ENCODE assay signal across 36 cellular contexts in genomic region chr10:31187607-31188210, GRCh38.
"Had no signal": no experiment of that assay in that cellular context is flagged by ENCODE, and none has a peak within 500 bp of the region (broad histone marks: within the 10 kb centered on the region; RNA-seq: fewer than 3 reads in every experiment).

No MANE protein-coding gene starts in this region.

- H3K9me3 Mint-ChIP-seq: activated CD4-positive, alpha-beta memory T cell treated with anti-CD3 and anti-CD28 coated beads for 36 hours; activated naive CD4-positive, alpha-beta T cell treated with anti-CD3 and anti-CD28 coated beads for 36 hours; activated naive CD4-positive, alpha-beta T cell treated with anti-CD3 and anti-CD28 coated beads, Interleukin-2, amount 50 U/mL, for 72 hours; activated T-cell treated with anti-CD3 and anti-CD28 coated beads, Interleukin-2, amount 50 U/mL, for 4 hours; activated T-helper 1 cell treated with anti-CD3 and anti-CD28 coated beads, Interleukin-12 subunit alpha, Interleukin-12 subunit beta, Interleukin-2, Interleukin-4 antibody, amounts not matched to agents 30 ng/mL and 10 ng/mL and 1 ng/mL, durations not matched to agents 14 hours and 24 hours and 36 hours had no signal

- H3K4me3 Mint-ChIP-seq: activated B cell treated with CpG ODN at 0.5 μM for 24 hours; activated CD4-positive, alpha-beta memory T cell treated with anti-CD3 and anti-CD28 coated beads for 36 hours; activated naive CD4-positive, alpha-beta T cell treated with anti-CD3 and anti-CD28 coated beads for 36 hours; activated T-cell treated with anti-CD3 and anti-CD28 coated beads, Interleukin-2, amount 50 U/mL, for 4 hours; activated T-helper 1 cell treated with anti-CD3 and anti-CD28 coated beads, Interleukin-12 subunit alpha, Interleukin-12 subunit beta, Interleukin-2, Interleukin-4 antibody, amounts not matched to agents 30 ng/mL and 10 ng/mL and 1 ng/mL, durations not matched to agents 14 hours and 24 hours and 36 hours had no signal

- DNase-seq: activated B cell treated with CpG ODN at 0.5 μM for 24 hours; activated CD4-positive, alpha-beta memory T cell treated with anti-CD3 and anti-CD28 coated beads for 36 hours; activated CD4-positive, alpha-beta T cell treated with anti-CD3 and anti-CD28 coated beads for 4 hours; activated CD4-positive, alpha-beta T cell treated with anti-CD3 and anti-CD28 coated beads, Interleukin-2, amount 50 U/mL, for 1 hour; activated CD4-positive, CD25-positive, alpha-beta regulatory T cell treated with anti-CD3 and anti-CD28 coated beads, Interleukin-2, amount 50 U/mL, for 72 hours; activated CD8-positive, alpha-beta memory T cell treated with anti-CD3 and anti-CD28 coated beads, Interleukin-2, amount 50 U/mL, for 4 hours; activated gamma-delta T cell treated with Interleukin-2 at 50 U/mL for 16 hours; activated naive CD4-positive, alpha-beta T cell treated with anti-CD3 and anti-CD28 coated beads for 36 hours; activated T-cell treated with anti-CD3 and anti-CD28 coated beads for 4 hours; activated T-cell treated with anti-CD3 and anti-CD28 coated beads, Interleukin-2, amount 50 U/mL, for 4 hours; adrenal gland; body of pancreas; Kasumi-1; KG1; MG63; NCI-H1048; NCI-H1105 treated with DMSO at 0.1 percent for 48 hours; NCI-H1436; NCI-H1694; NCI-H1930; NCI-H2081 treated with DMSO at 0.1 percent for 48 hours; NCI-H345; NCI-H526; NCI-H748 treated with DMSO at 0.1 percent for 48 hours; NK-92 treated with Interleukin-12 subunit alpha and Interleukin-12 subunit beta, amount 100 ng/mL, for 24 hours; PC-3; Peyer's patch; RPMI8226; SW 1271; T-helper 1 cell; T-helper 2 cell; T-helper 9 cell had no signal

- H3K27me3 Mint-ChIP-seq: activated B cell treated with CpG ODN at 0.5 μM for 24 hours; activated CD4-positive, alpha-beta memory T cell treated with anti-CD3 and anti-CD28 coated beads for 36 hours had no signal

- H3K27ac ChIP-seq: adrenal gland, body of pancreas, breast epithelium, Peyer's patch, VCaP had no signal

- H3K27me3 ChIP-seq: adrenal gland, body of pancreas, breast epithelium, MG63, Peyer's patch had no signal

- H3K4me3 ChIP-seq: adrenal gland, body of pancreas, breast epithelium, MG63, Peyer's patch had no signal

- H3K36me3 Mint-ChIP-seq: activated CD4-positive, alpha-beta memory T cell treated with anti-CD3 and anti-CD28 coated beads for 36 hours; activated naive CD4-positive, alpha-beta T cell treated with anti-CD3 and anti-CD28 coated beads, Interleukin-2, amount 50 U/mL, for 72 hours had no signal

- H3K36me3 ChIP-seq: adrenal gland, breast epithelium, MG63, Peyer's patch had no signal

- ATAC-seq: activated naive CD4-positive, alpha-beta T cell treated with anti-CD3 and anti-CD28 coated beads, Interleukin-2, amount 50 U/mL, for 72 hours; activated T-cell treated with anti-CD3 and anti-CD28 coated beads, Interleukin-2, amount 50 U/mL, for 4 hours; body of pancreas; PC-3 had no signal

- H3K4me1 Mint-ChIP-seq: activated B cell treated with CpG ODN at 0.5 μM for 24 hours had no signal

- H3K4me1 ChIP-seq: adrenal gland, body of pancreas, breast epithelium, Peyer's patch had no signal

- H3K9me3 ChIP-seq: adrenal gland, body of pancreas, breast epithelium, MG63, Peyer's patch had no signal

- H3K27ac Mint-ChIP-seq: activated B cell treated with CpG ODN at 0.5 μM for 24 hours; activated CD4-positive, alpha-beta memory T cell treated with anti-CD3 and anti-CD28 coated beads for 36 hours; activated naive CD4-positive, alpha-beta T cell treated with anti-CD3 and anti-CD28 coated beads for 36 hours; activated naive CD4-positive, alpha-beta T cell treated with anti-CD3 and anti-CD28 coated beads, Interleukin-2, amount 50 U/mL, for 72 hours; activated T-helper 1 cell treated with anti-CD3 and anti-CD28 coated beads, Interleukin-12 subunit alpha, Interleukin-12 subunit beta, Interleukin-2, Interleukin-4 antibody, amounts not matched to agents 30 ng/mL and 10 ng/mL and 1 ng/mL, durations not matched to agents 14 hours and 24 hours and 36 hours had no signal
